In genomic region chr14:74495356-74495755, GRCh38 we compare ENCODE assay signal across 14 cellular contexts. TPM values are rescaled to one million over a fixed set of nuclear protein-coding genes. Genes with fewer than 3 reads are reported as not detected.
DNase-seq lines count a peak whose midpoint lies in the region; ATAC-seq, FAIRE-seq and TF ChIP-seq lines count a peak whose summit lies in the region.
"Had no signal": no experiment of that assay in that cellular context is flagged by ENCODE, and none has a peak within 500 bp of the region (broad histone marks: within the 10 kb centered on the region; RNA-seq: fewer than 3 reads in every experiment).

No MANE protein-coding gene starts in this region.

- H3K9me1 ChIP-seq in K562 (ENCODE audit: control insufficient read depth, insufficient read depth, low read length) = no peaks in the 10 kb centered on the region

- peaks cover 0 to 38% of the 10 kb centered on the region in 2 donors for H3K4me1 ChIP-seq in right atrium auricular region
- H3K4me1 ChIP-seq in K562 (replicated peaks in 1 of 2; ENCODE audit: control insufficient read depth in 2 of 2, insufficient read depth in 2 of 2, low read length in 2 of 2) = peaks cover 10 to 14% of the 10 kb centered on the region in 2 experiments; a peak in 4 of 5 replicates
- peaks cover 35% of the 10 kb centered on the region for H3K4me1 ChIP-seq in vagina
- peaks cover 10% of the 10 kb centered on the region; the same call in 1 of the 2 replicates for H3K4me1 ChIP-seq in Caco-2

- BruUV-seq in K562 (replicated peaks; lab: Mats Ljungman, UMichigan) = no TSS peak
- BruUV-seq in Caco-2 (replicated peaks; lab: Mats Ljungman, UMichigan) = no TSS peak

- DNase-seq in right atrium auricular region (ENCODE audit: low spot score) (no peak), left cardiac atrium (no peak), OCI-M1 (lab: John Stamatoyannopoulos, UW) (peak; percentile 55), K562 (ENCODE audit: extremely low read depth in 1 of 4, low spot score in 3 of 4) (no peak), vagina (ENCODE audit: extremely low spot score in 2 of 2) (no peak), Caco-2 (no peak), midbrain (lab: John Stamatoyannopoulos, UW) (no peak)
- DNase-seq: activated CD8-positive, alpha-beta memory T cell treated with anti-CD3 and anti-CD28 coated beads for 24 hours; left lung; NCI-H1105; NCI-H774; nucleus accumbens; stimulated activated CD4-positive, alpha-beta T cell treated with anti-CD3 and anti-CD28 coated beads, Interleukin-15, amount 100 ng/mL, for 24 hours had no signal

- POLR2A ChIA-PET in K562 (lab: Yijun Ruan, JAX) (no interaction called here), Caco-2 (lab: Charles Lee) (no interaction called here)

- no peak overlapping the region for H3K9ac ChIP-seq in K562 (ENCODE audit: insufficient read depth in 1 of 2, low read depth in 2 of 2, low read length in 2 of 2)

- H4K20me1 ChIP-seq in K562 (replicated peaks; ENCODE audit: control insufficient read depth, insufficient read depth, low read length) = no peaks in the 10 kb centered on the region

- no peaks in the 10 kb centered on the region for H3K9me3 Mint-ChIP-seq in Caco-2 (ENCODE audit: unreplicated experiment)

- peaks cover 11% of the 10 kb centered on the region for H3K36me3 Mint-ChIP-seq in Caco-2 (ENCODE audit: insufficient read depth, unreplicated experiment)

- CTCF ChIA-PET in K562 (lab: Yijun Ruan, JAX; ENCODE audit: low intra/inter-chr PET ratio) (no interaction called here), Caco-2 (lab: Charles Lee) (no interaction called here)

- TF ChIP-seq EP300 in K562 (IDR thresholded peaks at IDR 0.05; ENCODE audit: low read length) = no peak

- no peaks in the 10 kb centered on the region for H3K27me3 Mint-ChIP-seq in Caco-2 (ENCODE audit: insufficient read depth, unreplicated experiment)

- H3K4me3 ChIP-seq in right atrium auricular region (no peak overlapping the region), K562 (no peak overlapping the region), vagina (no peak overlapping the region), Caco-2 (ENCODE audit: low read depth, low read length) (no peak overlapping the region)

- no peaks in the 10 kb centered on the region for H3K4me1 Mint-ChIP-seq in Caco-2 (ENCODE audit: low read depth, unreplicated experiment)

- H3K36me3 ChIP-seq in right atrium auricular region (peaks cover 11% of the 10 kb centered on the region), K562 (ENCODE audit: control insufficient read depth, insufficient read depth, low read length) (peaks cover 8% of the 10 kb centered on the region; the same call in 1 of the 3 replicates), vagina (no peaks in the 10 kb centered on the region), Caco-2 (ENCODE audit: control insufficient read depth, insufficient read depth, low read length) (no peaks in the 10 kb centered on the region)

- intact Hi-C loops in left cardiac atrium (cut with DNase I) = no loop called here
- intact Hi-C loops in K562 (cut with micrococcal nuclease) = no loop called here
- intact Hi-C loops in vagina (cut with DNase I) = no loop called here
- intact Hi-C loops in Caco-2 (cut with micrococcal nuclease; ENCODE audit: unreplicated experiment) = no loop called here

- TF ChIP-seq CTCF in right atrium auricular region (IDR thresholded peaks at IDR 0.05) = no peak
- TF ChIP-seq CTCF in K562 (IDR thresholded peaks at IDR 0.05 in 2 of 3, conservative IDR thresholded peaks at IDR 0.05 in 1 of 3; ENCODE audit: insufficient read depth in 2 of 3, low read depth in 1 of 3, low read length in 3 of 3) = no peak
- TF ChIP-seq CTCF in vagina (IDR thresholded peaks at IDR 0.05) = no peak
- no peak for TF ChIP-seq CTCF in Caco-2 (IDR thresholded peaks at IDR 0.05; ENCODE audit: insufficient read depth in 1 of 2, low read depth in 1 of 2, low read length in 1 of 2, severe bottlenecking in 1 of 2, unreplicated experiment in 1 of 2)

- H3K79me2 ChIP-seq in K562 (ENCODE audit: control insufficient read depth, insufficient read depth, low read length) = peaks cover 8% of the 10 kb centered on the region

- H2AFZ ChIP-seq in K562 (ENCODE audit: low read depth, low read length) = no peak overlapping the region

- TF ChIP-seq RAD21 in K562 (CRISPR knock-in tag; conservative IDR thresholded peaks at IDR 0.05 in 1 of 2, IDR thresholded peaks at IDR 0.05 in 1 of 2) = no peak

- no peak for TF ChIP-seq POLR2A in K562 (conservative IDR thresholded peaks at IDR 0.05)
- TF ChIP-seq POLR2A in vagina (IDR thresholded peaks at IDR 0.05) = no peak

- H3K4me3 Mint-ChIP-seq in Caco-2 (ENCODE audit: unreplicated experiment) = no peak overlapping the region

- H3K27ac ChIP-seq in right atrium auricular region (peak overlapping the region; percentile 28 to 93), K562 (ENCODE audit: extremely low read depth, low read depth, low read length) (no peak overlapping the region), vagina (peak overlapping the region; percentile 98)

- H3K27ac Mint-ChIP-seq in Caco-2 (ENCODE audit: unreplicated experiment) = no peak overlapping the region

- WGBS in K562 (ENCODE audit: insufficient coverage, low coverage, missing lambda C conversion rate) = 33% methylated on average over 2 of the region's 2 CpGs

- no peaks in the 10 kb centered on the region for H3K9me3 ChIP-seq in right atrium auricular region
- no peaks in the 10 kb centered on the region for H3K9me3 ChIP-seq in K562 (replicated peaks; ENCODE audit: control insufficient read depth, insufficient read depth, low read depth, low read length)
- H3K9me3 ChIP-seq in vagina = no peaks in the 10 kb centered on the region
- H3K9me3 ChIP-seq in Caco-2 = no peaks in the 10 kb centered on the region
- H3K9me3 ChIP-seq: left lung had no signal

- FAIRE-seq in K562 (lab: Jason Lieb, UNC) = peak; percentile 35

- H3K27me3 ChIP-seq in right atrium auricular region (no peaks in the 10 kb centered on the region), K562 (ENCODE audit: control insufficient read depth in 2 of 2, insufficient read depth in 2 of 2, low read length in 2 of 2) (no peaks in the 10 kb centered on the region), vagina (no peaks in the 10 kb centered on the region), Caco-2 (replicated peaks; ENCODE audit: control insufficient read depth, insufficient read depth, low read length) (no peaks in the 10 kb centered on the region)
- H3K27me3 ChIP-seq: left lung had no signal

- in situ Hi-C loops in K562 (cut with MboI) = no loop called here

- ATAC-seq in left cardiac atrium (no peak), K562 (no peak), HG03521 (IDR thresholded peaks at IDR 0.05; ENCODE audit: unreplicated experiment) (no peak)
- ATAC-seq: left lung had no signal

- no peak overlapping the region for H3K4me2 ChIP-seq in K562 (ENCODE audit: insufficient read depth, low read length)

TF ChIP-seq in K562, 482 proteins besides CTCF, POLR2A, EP300 and RAD21 (continues in another document):
- TF ChIP-seq FOSL1 (tag; conservative IDR thresholded peaks at IDR 0.05) = 0 out of 2 replicates have a peak, but pooled peaks have one; percentile 21

RNA-seq across cellular contexts. Expression of gene ISCA2, which starts 1.8 kb away (rescaled TPM):
- 10 to 100 TPM; 20.4 to 22.3 TPM for total RNA-seq in right atrium auricular region
- total RNA-seq in left cardiac atrium = 10 to 100 TPM; 34.1 to 39.1 TPM
- total RNA-seq in K562 (2011; cell fraction: chromatin; rRNA removed; ENCODE audit: low replicate concordance) = 3.4 and 8.0 TPM in 2 replicates
- total RNA-seq in K562 (2011; cell fraction: nucleolus; rRNA removed) = 2.5 TPM in 2 replicates
- 4.9 and 8.5 TPM in 2 replicates for total RNA-seq in K562 (2011; cell fraction: nucleoplasm; rRNA removed)
- total RNA-seq in K562 (2014; rRNA removed) = 18.1 and 19.2 TPM in 2 replicates
- 13.8 and 17.8 TPM in 2 replicates for total RNA-seq in K562 (2014; rRNA removed; fragmentation: Illumina TruSeq; extraction: Trizol)
- 12.8 and 13.6 TPM in 2 replicates for total RNA-seq in K562 (2015; rRNA removed; fragmentation: Illumina TruSeq; extraction: Trizol)
- total RNA-seq in K562 (2021) = 20.3 and 21.1 TPM in 2 replicates
- 27.0 and 36.7 TPM in 2 replicates for polyA plus RNA-seq in K562 (2011; rRNA removed)
- polyA plus RNA-seq in K562 (2011; cell fraction: cytosol; rRNA removed) = 17.8 and 37.5 TPM in 2 replicates
- polyA plus RNA-seq in K562 (2011; cell fraction: nucleus; rRNA removed) = 7.2 and 11.2 TPM in 2 replicates
- polyA plus RNA-seq in K562 (2012) = 15.7 and 20.4 TPM in 2 replicates
- polyA plus RNA-seq in K562 (2014; fragmentation: Illumina TruSeq; extraction: Trizol) = 20.9 and 22.1 TPM in 2 replicates
- polyA plus RNA-seq in K562 (2014; fragmentation: Nextera tagmentation; extraction: Ambion mirVana) = 1 to 10 TPM; 5.0 to 9.9 TPM
- 30.7 and 31.7 TPM in 2 replicates for polyA plus RNA-seq in K562 (2014; rRNA removed)
- 7.5 and 8.3 TPM in 2 replicates for polyA minus RNA-seq in K562 (2011; rRNA and poly(A)+ RNA removed)
- 1.5 and 4.9 TPM in 2 replicates for polyA minus RNA-seq in K562 (2011; cell fraction: cytosol; rRNA and poly(A)+ RNA removed)
- 3.4 and 6.9 TPM in 2 replicates for polyA minus RNA-seq in K562 (2011; cell fraction: nucleus; rRNA and poly(A)+ RNA removed)
- total RNA-seq in vagina = 26.0 TPM
- 28.5 and 33.0 TPM in 2 replicates for total RNA-seq in Caco-2 (2022)

RNA-seq across cellular contexts. Expression of gene NPC2, which starts 2.3 kb away (rescaled TPM):
- 100 to 1,000 TPM; 194 to 242 TPM for total RNA-seq in right atrium auricular region
- total RNA-seq in left cardiac atrium = 100 to 1,000 TPM; 156 to 157 TPM
- total RNA-seq in K562 (2011; cell fraction: chromatin; rRNA removed; ENCODE audit: low replicate concordance) = 12.4 and 26.6 TPM in 2 replicates
- 26.7 and 37.7 TPM in 2 replicates for total RNA-seq in K562 (2011; cell fraction: nucleolus; rRNA removed)
- 28.3 and 30.4 TPM in 2 replicates for total RNA-seq in K562 (2011; cell fraction: nucleoplasm; rRNA removed)
- total RNA-seq in K562 (2014; rRNA removed) = 29.1 and 32.6 TPM in 2 replicates
- 15.6 and 17.9 TPM in 2 replicates for total RNA-seq in K562 (2014; rRNA removed; fragmentation: Illumina TruSeq; extraction: Trizol)
- 66.4 and 74.1 TPM in 2 replicates for total RNA-seq in K562 (2015; rRNA removed; fragmentation: Illumina TruSeq; extraction: Trizol)
- 18.6 and 19.5 TPM in 2 replicates for total RNA-seq in K562 (2021)
- polyA plus RNA-seq in K562 (2011; rRNA removed) = 16.6 and 30.6 TPM in 2 replicates
- polyA plus RNA-seq in K562 (2011; cell fraction: cytosol; rRNA removed) = 50.1 and 53.2 TPM in 2 replicates
- 17.6 and 25.7 TPM in 2 replicates for polyA plus RNA-seq in K562 (2011; cell fraction: nucleus; rRNA removed)
- polyA plus RNA-seq in K562 (2012) = 97.1 and 166 TPM in 2 replicates
- polyA plus RNA-seq in K562 (2014; fragmentation: Illumina TruSeq; extraction: Trizol) = 30.8 and 35.9 TPM in 2 replicates
- 10 to 100 TPM; 40.7 to 62.5 TPM for polyA plus RNA-seq in K562 (2014; fragmentation: Nextera tagmentation; extraction: Ambion mirVana)
- polyA plus RNA-seq in K562 (2014; rRNA removed) = 33.2 and 34.5 TPM in 2 replicates
- 12.8 and 15.5 TPM in 2 replicates for polyA minus RNA-seq in K562 (2011; rRNA and poly(A)+ RNA removed)
- 17.5 and 18.4 TPM in 2 replicates for polyA minus RNA-seq in K562 (2011; cell fraction: cytosol; rRNA and poly(A)+ RNA removed)
- polyA minus RNA-seq in K562 (2011; cell fraction: nucleus; rRNA and poly(A)+ RNA removed) = 2.6 and 8.2 TPM in 2 replicates
- 165 TPM for total RNA-seq in vagina
- 242 and 291 TPM in 2 replicates for total RNA-seq in Caco-2 (2022)
